ENCODE assay signal across 8 cellular contexts in the genomic region with DNA sequence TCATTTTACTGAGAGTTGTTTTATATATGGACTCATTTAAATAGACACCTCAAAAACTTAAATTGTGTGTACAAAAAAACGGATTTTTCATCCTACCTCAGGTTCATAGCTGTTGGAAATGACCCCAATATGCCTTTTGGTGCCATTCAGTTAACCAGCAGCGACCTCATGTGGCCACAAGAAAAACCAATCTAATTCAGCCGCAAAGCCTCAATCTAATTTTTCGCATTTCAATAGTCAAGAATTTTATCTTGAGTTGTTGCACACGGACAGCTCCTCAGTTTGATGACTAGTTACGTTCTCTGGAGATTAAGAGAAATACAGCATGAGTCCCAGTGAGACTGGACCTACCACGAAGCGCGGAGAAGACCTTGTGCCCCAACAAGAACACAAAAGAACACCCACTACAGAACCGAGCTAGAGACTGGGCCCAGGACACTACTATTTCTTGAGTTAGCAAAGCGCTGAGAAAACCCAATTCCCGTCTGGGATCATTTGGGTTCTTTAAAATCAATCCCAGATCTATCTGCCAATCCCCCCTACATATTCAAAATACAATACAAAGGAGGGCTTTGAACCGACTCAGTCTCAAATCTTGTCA. TPM values are rescaled to one million over a fixed set of nuclear protein-coding genes. Genes with fewer than 3 reads are reported as not detected.
DNase-seq lines count a peak whose midpoint lies in the region; ATAC-seq, FAIRE-seq and TF ChIP-seq lines count a peak whose summit lies in the region.

No MANE protein-coding gene starts in this region.

- peaks cover 3% of the 10 kb centered on the region; the same call in 1 of the 2 replicates for H3K4me1 ChIP-seq in GM12878 (ENCODE audit: control insufficient read depth, insufficient read depth, low read length)

- no peaks in the 10 kb centered on the region for H3K36me3 ChIP-seq in GM12878 (ENCODE audit: control insufficient read depth in 2 of 2, insufficient read depth in 2 of 2, low read length in 1 of 2)

- peak; percentile 74 for ATAC-seq in GM12878
- ATAC-seq in HG03432 (IDR thresholded peaks at IDR 0.05; ENCODE audit: unreplicated experiment): no peak

- peak; percentile 82 for FAIRE-seq in GM12878 (lab: Jason Lieb, UNC)

- H3K4me3 ChIP-seq in GM12878: no peak overlapping the region

- TF ChIP-seq RAD21 in GM12878 (IDR thresholded peaks at IDR 0.05; ENCODE audit: insufficient read depth, low read depth, low read length): peak; percentile 95

- H4K20me1 ChIP-seq in GM12878 (ENCODE audit: control insufficient read depth, insufficient read depth): no peaks in the 10 kb centered on the region

- BruUV-seq in GM12878 (replicated peaks; lab: Mats Ljungman, UMichigan): no TSS peak

- in situ Hi-C loops in GM12878 (cut with MboI): loop anchor here (5.0 to 10.0 kb wide), 2 partner anchors 153 to 685 kb away; no protein-coding TSS in a partner anchor

- no peak overlapping the region for H3K4me2 ChIP-seq in GM12878 (ENCODE audit: control insufficient read depth, insufficient read depth)

- H3K27ac ChIP-seq in GM12878 (ENCODE audit: control insufficient read depth, insufficient read depth): no peak overlapping the region

- H3K79me2 ChIP-seq in GM12878 (ENCODE audit: control insufficient read depth, insufficient read depth, low read length): no peaks in the 10 kb centered on the region

- DNase-seq in NCI-H1436 (lab: John Stamatoyannopoulos, UW) (peak; percentile 62), NCI-H1436 treated with DMSO at 0.1 percent for 48 hours (lab: John Stamatoyannopoulos, UW) (no peak), NCI-H1105 (lab: John Stamatoyannopoulos, UW) (peak; percentile 57), SW480 (ENCODE audit: low spot score) (peak; percentile 53), GM12878 (ENCODE audit: low read depth, low spot score) (peak; percentile 32), iPS DF 4.7 (ENCODE audit: extremely low read depth, low spot score) (peak; percentile 16)
- peak; percentile 34 for DNase-seq in stimulated activated CD4-positive, alpha-beta T cell treated with anti-CD3 and anti-CD28 coated beads, Interleukin-12 subunit alpha, Interleukin-12 subunit beta, amount 100 ng/mL, for 4 hours

- no peak overlapping the region for H3K9ac ChIP-seq in GM12878 (ENCODE audit: control insufficient read depth, insufficient read depth, low read length)

- CTCF ChIA-PET in GM12878 (lab: Yijun Ruan, JAX): interaction anchor here (0.7 to 4.5 kb wide), 60 partner anchors 8 to 1635 kb away, joined by 3 to 145 read pairs (median 4); partner anchors contain the start of genes BLTP3A, RPS10 and SMIM29

- no peak for TF ChIP-seq EP300 in GM12878 (IDR thresholded peaks at IDR 0.05; ENCODE audit: borderline replicate concordance in 1 of 2, control insufficient read depth in 1 of 2, low read depth in 2 of 2, low read length in 2 of 2)

- no peak overlapping the region for H2AFZ ChIP-seq in GM12878 (ENCODE audit: control insufficient read depth, low read depth, low read length)

- intact Hi-C loops in GM12878 (cut with micrococcal nuclease; ENCODE audit: unreplicated experiment): loop anchor here (1.0 to 10.0 kb wide), 5 partner anchors 101 to 975 kb away; no protein-coding TSS in a partner anchor

- H3K9me3 ChIP-seq in GM12878 (replicated peaks; ENCODE audit: control insufficient read depth, insufficient read depth, low read length): no peaks in the 10 kb centered on the region

- H3K27me3 ChIP-seq in GM12878 (replicated peaks in 1 of 2; ENCODE audit: control insufficient read depth in 2 of 2, insufficient read depth in 2 of 2, low read length in 1 of 2): no peaks in the 10 kb centered on the region

- POLR2A ChIA-PET in GM12878 (lab: Charles Lee): interaction anchor here (0.9 kb wide), 1 partner anchor 147 kb away, joined by 3 read pairs; no protein-coding TSS in a partner anchor

- TF ChIP-seq CTCF in GM12878 (IDR thresholded peaks at IDR 0.05 in 2 of 3, conservative IDR thresholded peaks at IDR 0.05 in 1 of 3; ENCODE audit: control insufficient read depth in 2 of 3, extremely low read depth in 1 of 3, insufficient read depth in 1 of 3, low read depth in 3 of 3, low read length in 3 of 3): peak; percentile 68 to 89 (median 77)

- WGBS in GM12878 (ENCODE audit: insufficient coverage, insufficient replicate concordance, low lambda C conversion rate, missing lambda C conversion rate): 13% methylated on average over 13 of the region's 13 CpGs

- TF ChIP-seq POLR2A in GM12878 (IDR thresholded peaks at IDR 0.05; ENCODE audit: low read depth, low read length): no peak

- RAD21 ChIA-PET in GM12878 (lab: Charles Lee; ENCODE audit: unreplicated experiment): interaction anchor here (0.9 to 2.5 kb wide), 24 partner anchors 12 to 944 kb away, joined by 3 to 18 read pairs (median 4); partner anchors contain the start of genes ANKS1A and SMIM29

- SMC1A ChIA-PET in GM12878 (lab: Charles Lee; ENCODE audit: uncharacterized antibody, unreplicated experiment): interaction anchor here (0.7 to 3.8 kb wide), 39 partner anchors 8 to 890 kb away, joined by 3 to 88 read pairs (median 4); partner anchors contain the start of gene ANKS1A

TF ChIP-seq in GM12878, 131 proteins besides CTCF, POLR2A, EP300 and RAD21 (continues in another document):
- TF ChIP-seq HSF1 (IDR thresholded peaks at IDR 0.05; ENCODE audit: low read depth, low read length): no peak
- peak; percentile 56; the same call in 1 of the 2 replicates for TF ChIP-seq ZSCAN29 (IDR thresholded peaks at IDR 0.05)
- no peak for TF ChIP-seq E4F1 (IDR thresholded peaks at IDR 0.05; ENCODE audit: borderline replicate concordance, partially characterized antibody)
- no peak for TF ChIP-seq RAD51 (IDR thresholded peaks at IDR 0.05)
- TF ChIP-seq SKIL (IDR thresholded peaks at IDR 0.05; ENCODE audit: low read depth, poor library complexity, severe bottlenecking): peak; percentile 58

RNA-seq across cellular contexts. Expression of gene TCP11, which starts 1.1 kb away (rescaled TPM):
- 0.24 and 0.67 TPM in 2 replicates for total RNA-seq in GM12878 (2013; cell fraction: nucleolus; rRNA removed)
- total RNA-seq in GM12878 (2014; rRNA removed): 0.49 TPM in 1 of 2 replicates, not detected in the other
- total RNA-seq in GM12878 (2014; rRNA removed; fragmentation: Illumina TruSeq; extraction: Trizol): not detected in 2 replicates
- total RNA-seq in GM12878 (2021): not detected in 2 replicates
- polyA plus RNA-seq in GM12878 (2011; ENCODE audit: low read depth): not detected
- not detected in 2 replicates for polyA plus RNA-seq in GM12878 (2011; rRNA removed)
- 0.05 and 0.10 TPM in 2 replicates for polyA plus RNA-seq in GM12878 (2011; cell fraction: cytosol; rRNA removed)
- 0.09 TPM in 1 of 2 replicates, not detected in the other for polyA plus RNA-seq in GM12878 (2011; cell fraction: nucleus; rRNA removed)
- polyA plus RNA-seq in GM12878 (2012): 0.10 and 0.11 TPM in 2 replicates
- polyA plus RNA-seq in GM12878 (2014; fragmentation: Illumina TruSeq; extraction: Trizol): not detected in 2 replicates
- not detected for polyA plus RNA-seq in GM12878 (2014; fragmentation: Nextera tagmentation; extraction: Ambion mirVana)
- not detected in 2 replicates for polyA plus RNA-seq in GM12878 (2014; rRNA removed)
- polyA plus RNA-seq in GM12878 (2016; fragmentation: Nextera tagmentation; extraction: Ambion mirVana): not detected
- polyA minus RNA-seq in GM12878 (2011; rRNA and poly(A)+ RNA removed): not detected in 2 replicates
- polyA minus RNA-seq in GM12878 (2011; cell fraction: cytosol; rRNA and poly(A)+ RNA removed): not detected in 2 replicates
- polyA minus RNA-seq in GM12878 (2011; cell fraction: nucleus; rRNA and poly(A)+ RNA removed): not detected in 2 replicates
